ENCODE assay signal across 16 cellular contexts in genomic region chr3:189638276-189639031, GRCh38. TPM values are rescaled to one million over a fixed set of nuclear protein-coding genes. Genes with fewer than 3 reads are reported as not detected.
DNase-seq lines count a peak whose midpoint lies in the region; ATAC-seq and TF ChIP-seq lines count a peak whose summit lies in the region.
"Had no signal": no experiment of that assay in that cellular context is flagged by ENCODE, and none has a peak within 500 bp of the region (broad histone marks: within the 10 kb centered on the region; RNA-seq: fewer than 3 reads in every experiment).

No MANE protein-coding gene starts in this region.

- H3K36me3 ChIP-seq in SU-DHL-6 (ENCODE audit: low read length) = no peaks in the 10 kb centered on the region
- H3K36me3 ChIP-seq: HAP-1 had no signal

- no peak overlapping the region for H3K4me3 ChIP-seq in GM12865 (ENCODE audit: low read depth, low read length)
- no peak overlapping the region for H3K4me3 ChIP-seq in SU-DHL-6 (ENCODE audit: insufficient read depth, low read length, poor library complexity, severe bottlenecking)
- H3K4me3 ChIP-seq: HAP-1, PC-9 had no signal

- peaks cover 0 to 4% (median 0%) of the 10 kb centered on the region in 6 donors for H3K9me3 Mint-ChIP-seq in immature natural killer cell
- no peaks in the 10 kb centered on the region for H3K9me3 Mint-ChIP-seq in activated T-helper 2 cell treated with anti-CD3 and anti-CD28 coated beads, Interferon-gamma antibody, Interleukin-2, Interleukin-4, amounts not matched to agents 10 μg/mL and 5 μg/mL and 100 μg/mL, durations not matched to agents 14 hours and 24 hours and 36 hours

- H3K4me1 Mint-ChIP-seq in immature natural killer cell = no peaks in the 10 kb centered on the region
- H3K4me1 Mint-ChIP-seq in activated T-helper 2 cell treated with anti-CD3 and anti-CD28 coated beads, Interferon-gamma antibody, Interleukin-2, Interleukin-4, amounts not matched to agents 10 μg/mL and 5 μg/mL and 100 μg/mL, durations not matched to agents 14 hours and 24 hours and 36 hours (ENCODE audit: low read depth) = peaks cover 4% of the 10 kb centered on the region

- no peaks in the 10 kb centered on the region for H3F3A ChIP-seq in SU-DHL-6 (ENCODE audit: insufficient read depth)

- H3K9ac ChIP-seq in SU-DHL-6 (ENCODE audit: low read length) = no peak overlapping the region

- H4K20me1 ChIP-seq in SU-DHL-6 (ENCODE audit: low read depth, low read length) = no peaks in the 10 kb centered on the region

- no peak overlapping the region for H2AFZ ChIP-seq in SU-DHL-6 (ENCODE audit: low read depth, low read length, severe bottlenecking)
- H2AFZ ChIP-seq: PC-9 had no signal

- DNase-seq in GM12865 (ENCODE audit: low read depth) (peak; percentile 21), NAMALWA (ENCODE audit: low spot score) (peak; percentile 5), immature natural killer cell (no peak)
- DNase-seq in activated T-helper 2 cell treated with anti-CD3 and anti-CD28 coated beads, Interferon-gamma antibody, Interleukin-2, Interleukin-4, amounts not matched to agents 10 μg/mL and 5 μg/mL and 100 μg/mL, durations not matched to agents 14 hours and 24 hours and 36 hours (ENCODE audit: low spot score) = no peak
- DNase-seq: AML-193, Karpas-422, NCI-H1436 treated with DMSO at 0.1 percent for 48 hours, NCI-H2081, NCI-H510A treated with DMSO at 0.1 percent for 48 hours, PC-9, T-helper 1 cell had no signal

- H3K4me2 ChIP-seq in SU-DHL-6 (ENCODE audit: low read depth, low read length, poor library complexity, severe bottlenecking) = peak overlapping the region; percentile 51
- H3K4me2 ChIP-seq: PC-9 had no signal

- H3K27me3 Mint-ChIP-seq in immature natural killer cell (ENCODE audit: low read depth in 3 of 3) = no peaks in the 10 kb centered on the region
- H3K27me3 Mint-ChIP-seq in activated T-helper 2 cell treated with anti-CD3 and anti-CD28 coated beads, Interferon-gamma antibody, Interleukin-2, Interleukin-4, amounts not matched to agents 10 μg/mL and 5 μg/mL and 100 μg/mL, durations not matched to agents 14 hours and 24 hours and 36 hours (ENCODE audit: low read depth) = peaks cover 4% of the 10 kb centered on the region

- H3K9me2 ChIP-seq in SU-DHL-6 (replicated peaks; ENCODE audit: insufficient read depth, low read length) = no peaks in the 10 kb centered on the region

- H3K27ac ChIP-seq in SU-DHL-6 (ENCODE audit: low read depth, low read length) = no peak overlapping the region
- H3K27ac ChIP-seq: PC-9 had no signal

- no peaks in the 10 kb centered on the region for H3K9me3 ChIP-seq in SU-DHL-6 (ENCODE audit: insufficient read depth, low read length)
- H3K9me3 ChIP-seq: HAP-1 had no signal

- TF ChIP-seq CTCF in GM12865 (IDR thresholded peaks at IDR 0.05; ENCODE audit: insufficient read depth, low read depth, low read length, missing control alignments) = no peak
- TF ChIP-seq CTCF in SU-DHL-6 (IDR thresholded peaks at IDR 0.05; ENCODE audit: insufficient read depth, low read length, poor library complexity, severe bottlenecking) = no peak

- no peak overlapping the region for H3K4me3 Mint-ChIP-seq in immature natural killer cell
- H3K4me3 Mint-ChIP-seq in activated T-helper 2 cell treated with anti-CD3 and anti-CD28 coated beads, Interferon-gamma antibody, Interleukin-2, Interleukin-4, amounts not matched to agents 10 μg/mL and 5 μg/mL and 100 μg/mL, durations not matched to agents 14 hours and 24 hours and 36 hours (ENCODE audit: low read depth) = no peak overlapping the region

- H3K79me2 ChIP-seq in SU-DHL-6 (ENCODE audit: insufficient read depth, low read length) = peaks cover 3% of the 10 kb centered on the region; the same call in 1 of the 2 replicates

- intact Hi-C loops in activated T-helper 2 cell treated with anti-CD3 and anti-CD28 coated beads, Interferon-gamma antibody, Interleukin-2, Interleukin-4, amounts not matched to agents 10 μg/mL and 5 μg/mL and 100 μg/mL, durations not matched to agents 14 hours and 24 hours and 36 hours (cut with micrococcal nuclease) = no loop called here

- H3K27ac Mint-ChIP-seq in immature natural killer cell = no peak overlapping the region
- no peak overlapping the region for H3K27ac Mint-ChIP-seq in activated T-helper 2 cell treated with anti-CD3 and anti-CD28 coated beads, Interferon-gamma antibody, Interleukin-2, Interleukin-4, amounts not matched to agents 10 μg/mL and 5 μg/mL and 100 μg/mL, durations not matched to agents 14 hours and 24 hours and 36 hours

- no peaks in the 10 kb centered on the region for H3K27me3 ChIP-seq in SU-DHL-6 (ENCODE audit: low read length)

- no peaks in the 10 kb centered on the region for H3K36me3 Mint-ChIP-seq in immature natural killer cell
- H3K36me3 Mint-ChIP-seq in activated T-helper 2 cell treated with anti-CD3 and anti-CD28 coated beads, Interferon-gamma antibody, Interleukin-2, Interleukin-4, amounts not matched to agents 10 μg/mL and 5 μg/mL and 100 μg/mL, durations not matched to agents 14 hours and 24 hours and 36 hours (ENCODE audit: low read depth) = no peaks in the 10 kb centered on the region

- peak; percentile 88 for ATAC-seq in GM21723 (IDR thresholded peaks at IDR 0.05; ENCODE audit: unreplicated experiment)
- ATAC-seq in GM19467 (IDR thresholded peaks at IDR 0.05; ENCODE audit: unreplicated experiment) = no peak
- ATAC-seq in GM21737 (IDR thresholded peaks at IDR 0.05; ENCODE audit: unreplicated experiment) = no peak

RNA-seq across cellular contexts. Expression of gene TP63, which starts 7.3 kb away (rescaled TPM):
- polyA plus RNA-seq in immature natural killer cell = not detected
- total RNA-seq in activated T-helper 2 cell treated with anti-CD3 and anti-CD28 coated beads, Interferon-gamma antibody, Interleukin-2, Interleukin-4, amounts not matched to agents 10 μg/mL and 5 μg/mL and 100 μg/mL, durations not matched to agents 14 hours and 24 hours and 36 hours = 5.1 and 5.6 TPM in 2 replicates

Comparison
In these comparisons a context has a peak if more than half of its experiments do, and no peak if none do; other contexts are left out.
1. DNase-seq: peak in GM12865 (single experiment) and NAMALWA (single experiment); none in immature natural killer cell (0 of 3) and activated T-helper 2 cell treated with anti-CD3 and anti-CD28 coated beads, Interferon-gamma antibody, Interleukin-2, Interleukin-4, amounts not matched to agents 10 μg/mL and 5 μg/mL and 100 μg/mL, durations not matched to agents 14 hours and 24 hours and 36 hours (single experiment).